1 cellular context compared by ENCODE assay signal in genomic region chr1:151540021-151540981, GRCh38.
TF ChIP-seq lines count a peak whose summit lies in the region.

Gene TUFT1, plus strand, starts transcription at chr1:151540309. Its CDS starts 58 bp downstream, at chr1:151540367.

TF ChIP-seq in HEK293, 187 proteins besides CTCF, POLR2A, EP300 and RAD21 (continued from another document and continues in another):
- TF ChIP-seq ZSCAN5A (tag by site-specific recombination; IDR thresholded peaks at IDR 0.05) (peak; percentile 62; the same call in 1 of the 2 replicates), HIC1 (tag by site-specific recombination; IDR thresholded peaks at IDR 0.05) (peak; percentile 72), ZNF548 (tag by site-specific recombination; IDR thresholded peaks at IDR 0.05) (no peak), ZNF701 (tag by site-specific recombination; IDR thresholded peaks at IDR 0.05) (no peak), ZNF571 (tag by site-specific recombination; IDR thresholded peaks at IDR 0.05) (no peak), ZNF830 (tag by site-specific recombination; IDR thresholded peaks at IDR 0.05; ENCODE audit: low read depth) (no peak), ZNF768 (tag by site-specific recombination; IDR thresholded peaks at IDR 0.05) (no peak), ZNF394 (tag by site-specific recombination; IDR thresholded peaks at IDR 0.05; ENCODE audit: borderline replicate concordance) (peak; percentile 71), ZNF335 (tag by site-specific recombination; conservative IDR thresholded peaks at IDR 0.05) (peak; percentile 97), ZNF623 (tag by site-specific recombination; IDR thresholded peaks at IDR 0.05) (no peak; the same call in 1 of the 2 replicates), ZNF23 (tag by site-specific recombination; IDR thresholded peaks at IDR 0.05; ENCODE audit: borderline replicate concordance) (no peak), ZNF629 (tag by site-specific recombination; IDR thresholded peaks at IDR 0.05) (peak; percentile 54), SP2 (tag by site-specific recombination; IDR thresholded peaks at IDR 0.05) (peak; percentile 97), ZNF544 (tag by site-specific recombination; IDR thresholded peaks at IDR 0.05) (no peak), EGR2 (tag by site-specific recombination; IDR thresholded peaks at IDR 0.05; ENCODE audit: low read depth) (peak; percentile 28; the same call in 1 of the 2 replicates), YY2 (tag by site-specific recombination; IDR thresholded peaks at IDR 0.05) (0 out of 2 replicates have a peak, but pooled peaks have one; percentile 33), ZNF658 (tag by site-specific recombination; IDR thresholded peaks at IDR 0.05) (no peak), ZNF214 (tag by site-specific recombination; IDR thresholded peaks at IDR 0.05; ENCODE audit: borderline replicate concordance) (no peak), KLF7 (tag by site-specific recombination; IDR thresholded peaks at IDR 0.05; ENCODE audit: borderline replicate concordance) (0 out of 2 replicates have a peak, but pooled peaks have one; percentile 16), KLF9 (tag by site-specific recombination; IDR thresholded peaks at IDR 0.05; ENCODE audit: low read depth) (peak; percentile 98), ZNF791 (tag by site-specific recombination; IDR thresholded peaks at IDR 0.05) (no peak), ZNF677 (tag by site-specific recombination; IDR thresholded peaks at IDR 0.05) (no peak), ZNF549 (tag by site-specific recombination; IDR thresholded peaks at IDR 0.05) (no peak), ZBTB20 (tag by site-specific recombination; IDR thresholded peaks at IDR 0.05) (peak; percentile 44; the same call in 1 of the 2 replicates), ZNF280D (tag by site-specific recombination; IDR thresholded peaks at IDR 0.05) (peak; percentile 34; the same call in 1 of the 2 replicates), RBAK (tag by site-specific recombination; IDR thresholded peaks at IDR 0.05) (no peak), ZSCAN30 (tag by site-specific recombination; IDR thresholded peaks at IDR 0.05) (peak; percentile 55), ZBTB44 (tag by site-specific recombination; IDR thresholded peaks at IDR 0.05) (0 out of 2 replicates have a peak, but pooled peaks have one; percentile 25), SETDB1 (IDR thresholded peaks at IDR 0.05; ENCODE audit: insufficient read length, low read length) (no peak), ZNF776 (tag by site-specific recombination; IDR thresholded peaks at IDR 0.05; ENCODE audit: borderline replicate concordance) (no peak), OVOL3 (tag by site-specific recombination; IDR thresholded peaks at IDR 0.05) (no peak), ZNF639 (tag by site-specific recombination; IDR thresholded peaks at IDR 0.05) (peak; percentile 64; the same call in 1 of the 2 replicates), ZNF324 (tag by site-specific recombination; IDR thresholded peaks at IDR 0.05) (peak; percentile 56), WT1 (tag by site-specific recombination; IDR thresholded peaks at IDR 0.05) (peak; percentile 49; the same call in 1 of the 2 replicates), ZNF48 (tag by site-specific recombination; IDR thresholded peaks at IDR 0.05) (no peak), SP7 (tag by site-specific recombination; IDR thresholded peaks at IDR 0.05) (peak; percentile 82), ZNF660 (tag by site-specific recombination; IDR thresholded peaks at IDR 0.05) (peak; percentile 84), ZNF26 (tag by site-specific recombination; IDR thresholded peaks at IDR 0.05) (no peak), ZNF626 (tag by site-specific recombination; IDR thresholded peaks at IDR 0.05) (no peak), ZNF510 (tag by site-specific recombination; IDR thresholded peaks at IDR 0.05; ENCODE audit: insufficient replicate concordance) (no peak), ZNF239 (tag by site-specific recombination; IDR thresholded peaks at IDR 0.05) (no peak), GFI1B (tag by site-specific recombination; IDR thresholded peaks at IDR 0.05) (no peak), ZEB2 (tag by site-specific recombination; IDR thresholded peaks at IDR 0.05) (peak; percentile 68), ZNF473 (tag by site-specific recombination; IDR thresholded peaks at IDR 0.05) (no peak), ZNF558 (tag by site-specific recombination; IDR thresholded peaks at IDR 0.05) (no peak), ZNF600 (tag by site-specific recombination; IDR thresholded peaks at IDR 0.05) (peak; percentile 61; the same call in 1 of the 2 replicates), ZNF121 (tag by site-specific recombination; IDR thresholded peaks at IDR 0.05) (no peak), ZNF133 (tag by site-specific recombination; IDR thresholded peaks at IDR 0.05) (no peak), ZNF211 (tag by site-specific recombination; IDR thresholded peaks at IDR 0.05; ENCODE audit: low read depth) (no peak)
- TF ChIP-seq, protein P1, sequence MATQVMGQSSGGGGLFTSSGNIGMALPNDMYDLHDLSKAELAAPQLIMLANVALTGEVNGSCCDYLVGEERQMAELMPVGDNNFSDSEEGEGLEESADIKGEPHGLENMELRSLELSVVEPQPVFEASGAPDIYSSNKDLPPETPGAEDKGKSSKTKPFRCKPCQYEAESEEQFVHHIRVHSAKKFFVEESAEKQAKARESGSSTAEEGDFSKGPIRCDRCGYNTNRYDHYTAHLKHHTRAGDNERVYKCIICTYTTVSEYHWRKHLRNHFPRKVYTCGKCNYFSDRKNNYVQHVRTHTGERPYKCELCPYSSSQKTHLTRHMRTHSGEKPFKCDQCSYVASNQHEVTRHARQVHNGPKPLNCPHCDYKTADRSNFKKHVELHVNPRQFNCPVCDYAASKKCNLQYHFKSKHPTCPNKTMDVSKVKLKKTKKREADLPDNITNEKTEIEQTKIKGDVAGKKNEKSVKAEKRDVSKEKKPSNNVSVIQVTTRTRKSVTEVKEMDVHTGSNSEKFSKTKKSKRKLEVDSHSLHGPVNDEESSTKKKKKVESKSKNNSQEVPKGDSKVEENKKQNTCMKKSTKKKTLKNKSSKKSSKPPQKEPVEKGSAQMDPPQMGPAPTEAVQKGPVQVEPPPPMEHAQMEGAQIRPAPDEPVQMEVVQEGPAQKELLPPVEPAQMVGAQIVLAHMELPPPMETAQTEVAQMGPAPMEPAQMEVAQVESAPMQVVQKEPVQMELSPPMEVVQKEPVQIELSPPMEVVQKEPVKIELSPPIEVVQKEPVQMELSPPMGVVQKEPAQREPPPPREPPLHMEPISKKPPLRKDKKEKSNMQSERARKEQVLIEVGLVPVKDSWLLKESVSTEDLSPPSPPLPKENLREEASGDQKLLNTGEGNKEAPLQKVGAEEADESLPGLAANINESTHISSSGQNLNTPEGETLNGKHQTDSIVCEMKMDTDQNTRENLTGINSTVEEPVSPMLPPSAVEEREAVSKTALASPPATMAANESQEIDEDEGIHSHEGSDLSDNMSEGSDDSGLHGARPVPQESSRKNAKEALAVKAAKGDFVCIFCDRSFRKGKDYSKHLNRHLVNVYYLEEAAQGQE (tag by site-specific recombination; IDR thresholded peaks at IDR 0.05) = peak; percentile 40; the same call in 1 of the 2 replicates
- TF ChIP-seq, protein P2, sequence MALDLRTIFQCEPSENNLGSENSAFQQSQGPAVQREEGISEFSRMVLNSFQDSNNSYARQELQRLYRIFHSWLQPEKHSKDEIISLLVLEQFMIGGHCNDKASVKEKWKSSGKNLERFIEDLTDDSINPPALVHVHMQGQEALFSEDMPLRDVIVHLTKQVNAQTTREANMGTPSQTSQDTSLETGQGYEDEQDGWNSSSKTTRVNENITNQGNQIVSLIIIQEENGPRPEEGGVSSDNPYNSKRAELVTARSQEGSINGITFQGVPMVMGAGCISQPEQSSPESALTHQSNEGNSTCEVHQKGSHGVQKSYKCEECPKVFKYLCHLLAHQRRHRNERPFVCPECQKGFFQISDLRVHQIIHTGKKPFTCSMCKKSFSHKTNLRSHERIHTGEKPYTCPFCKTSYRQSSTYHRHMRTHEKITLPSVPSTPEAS (tag by site-specific recombination; IDR thresholded peaks at IDR 0.05) = no peak
